Comparison of ENCODE assay signal across 9 cellular contexts in the genomic region with DNA sequence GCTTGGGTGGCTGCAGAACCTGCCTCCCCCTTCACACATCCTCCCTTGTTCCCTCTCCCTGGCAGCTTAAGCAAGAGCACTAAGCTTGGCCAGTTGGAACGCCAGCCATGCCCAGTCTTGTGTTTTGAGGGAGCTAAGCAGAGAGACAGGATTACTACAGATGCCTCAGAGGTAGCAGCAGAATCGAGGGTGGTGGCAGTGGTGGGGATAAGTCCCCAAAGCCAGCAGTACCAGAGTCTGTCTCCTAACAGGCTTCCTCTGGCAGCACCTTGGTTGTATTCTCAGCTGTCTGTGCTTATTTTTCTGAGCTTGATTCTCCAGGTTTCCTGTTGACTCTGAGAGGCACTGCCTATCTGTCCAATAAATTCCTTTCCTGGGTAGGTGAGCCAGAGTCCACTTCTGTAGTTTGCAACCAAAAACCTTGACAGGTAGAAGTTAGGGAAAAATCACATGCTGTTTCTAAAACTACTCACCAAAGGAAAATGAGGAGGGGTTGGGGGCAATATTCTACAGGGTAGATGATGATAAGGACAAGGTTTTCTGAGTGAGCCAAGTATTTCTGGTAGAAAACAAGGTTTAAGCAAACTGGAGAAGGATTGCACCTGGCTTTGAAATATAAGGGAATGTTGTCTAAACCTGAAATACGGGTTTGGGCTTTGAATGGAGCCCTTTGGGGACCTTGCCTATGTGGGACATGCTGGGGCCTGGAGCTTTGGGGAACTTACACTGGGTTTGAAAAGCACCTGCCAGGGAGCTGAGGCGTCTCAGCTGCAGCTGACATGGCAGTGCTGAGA.
A peak's percentile ranks its signal among the peaks of the same experiment; 100 is the strongest.
DNase-seq lines count a peak whose midpoint lies in the region; ATAC-seq and TF ChIP-seq lines count a peak whose summit lies in the region.
"Had no signal": no experiment of that assay in that cellular context is flagged by ENCODE, and none has a peak within 500 bp of the region (broad histone marks: within the 10 kb centered on the region; RNA-seq: fewer than 3 reads in every experiment).

No MANE protein-coding gene starts in this region.

- no peaks in the 10 kb centered on the region for H3K36me3 ChIP-seq in prostate gland

- WGBS in prostate gland: 18% methylated on average over 4 of the region's 4 CpGs

- H3K27me3 ChIP-seq in prostate gland (replicated peaks; ENCODE audit: insufficient read depth): no peaks in the 10 kb centered on the region

- intact Hi-C loops in prostate gland (cut with DNase I): no loop called here

- H3K27ac ChIP-seq in epithelial cell of prostate (peak overlapping the region; percentile 78), prostate gland (peak overlapping the region; percentile 7 to 59)

- no peaks in the 10 kb centered on the region for H3K9me3 ChIP-seq in prostate gland

- TF ChIP-seq CTCF in prostate gland (IDR thresholded peaks at IDR 0.05): no peak

- ATAC-seq in GM19351 (IDR thresholded peaks at IDR 0.05; ENCODE audit: unreplicated experiment) (peak; percentile 22), HG03520 (IDR thresholded peaks at IDR 0.05; ENCODE audit: unreplicated experiment) (peak; percentile 14), HG02981 (IDR thresholded peaks at IDR 0.05; ENCODE audit: unreplicated experiment) (no peak), GM21576 (IDR thresholded peaks at IDR 0.05; ENCODE audit: unreplicated experiment) (no peak), HG03039 (IDR thresholded peaks at IDR 0.05; ENCODE audit: unreplicated experiment) (no peak)

- no peak for DNase-seq in epithelial cell of prostate (ENCODE audit: low read depth, low spot score)
- peak; percentile 90 for DNase-seq in prostate gland (ENCODE audit: low spot score)
- no peak for DNase-seq in A172 (ENCODE audit: low spot score)
- DNase-seq: activated naive CD4-positive, alpha-beta T cell treated with anti-CD3 and anti-CD28 coated beads for 36 hours had no signal

- H3K4me1 ChIP-seq in prostate gland (replicated peaks): peaks cover 10% of the 10 kb centered on the region

- TF ChIP-seq POLR2A in prostate gland (IDR thresholded peaks at IDR 0.05): no peak

- H3K4me3 ChIP-seq in prostate gland: no peak overlapping the region

Comparison
In these comparisons a context has a peak if more than half of its experiments do, and no peak if none do; other contexts are left out.
1. ATAC-seq: peak in GM19351 (single experiment) and HG03520 (single experiment); none in HG02981 (single experiment), GM21576 (single experiment) and HG03039 (single experiment).